ENCODE assay signal across 1 cellular context in the genomic region with DNA sequence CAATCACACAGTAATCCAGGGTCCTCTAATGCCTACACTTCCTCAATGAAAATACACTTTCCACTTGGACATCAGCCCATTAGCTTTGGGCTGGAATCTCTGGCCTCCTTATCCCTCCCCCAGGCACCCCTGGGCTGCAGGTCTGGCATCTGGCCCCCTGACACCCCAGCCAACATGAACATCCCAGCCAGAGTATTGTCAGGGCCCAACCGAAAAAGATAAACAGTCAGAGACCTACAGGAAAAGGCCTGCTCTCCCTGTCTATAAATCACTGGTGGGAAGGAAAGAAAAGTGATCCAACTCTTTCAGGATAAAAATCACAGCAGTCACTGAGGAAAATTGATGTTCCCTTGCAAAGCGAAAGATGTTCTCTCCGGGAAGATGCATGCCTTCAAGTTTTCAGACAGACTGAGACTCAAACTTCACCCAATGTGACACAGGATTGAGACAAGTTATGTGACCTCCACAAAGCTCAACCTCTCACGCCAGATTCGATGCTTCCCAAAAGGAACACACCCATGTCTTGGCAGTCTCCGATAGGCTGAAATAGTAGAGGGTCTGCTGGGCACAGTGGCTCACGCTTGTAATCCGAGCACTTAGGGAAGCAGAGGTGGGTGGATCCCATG.
TF ChIP-seq lines count a peak whose summit lies in the region.

No MANE protein-coding gene starts in this region.

TF ChIP-seq in A549, 52 proteins besides CTCF, POLR2A, EP300 and RAD21 (continued from another document):
- TF ChIP-seq, protein P1, sequence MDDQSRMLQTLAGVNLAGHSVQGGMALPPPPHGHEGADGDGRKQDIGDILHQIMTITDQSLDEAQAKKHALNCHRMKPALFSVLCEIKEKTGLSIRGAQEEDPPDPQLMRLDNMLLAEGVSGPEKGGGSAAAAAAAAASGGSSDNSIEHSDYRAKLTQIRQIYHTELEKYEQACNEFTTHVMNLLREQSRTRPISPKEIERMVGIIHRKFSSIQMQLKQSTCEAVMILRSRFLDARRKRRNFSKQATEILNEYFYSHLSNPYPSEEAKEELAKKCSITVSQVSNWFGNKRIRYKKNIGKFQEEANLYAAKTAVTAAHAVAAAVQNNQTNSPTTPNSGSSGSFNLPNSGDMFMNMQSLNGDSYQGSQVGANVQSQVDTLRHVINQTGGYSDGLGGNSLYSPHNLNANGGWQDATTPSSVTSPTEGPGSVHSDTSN (IDR thresholded peaks at IDR 0.05): no peak
- TF ChIP-seq, protein P2, sequence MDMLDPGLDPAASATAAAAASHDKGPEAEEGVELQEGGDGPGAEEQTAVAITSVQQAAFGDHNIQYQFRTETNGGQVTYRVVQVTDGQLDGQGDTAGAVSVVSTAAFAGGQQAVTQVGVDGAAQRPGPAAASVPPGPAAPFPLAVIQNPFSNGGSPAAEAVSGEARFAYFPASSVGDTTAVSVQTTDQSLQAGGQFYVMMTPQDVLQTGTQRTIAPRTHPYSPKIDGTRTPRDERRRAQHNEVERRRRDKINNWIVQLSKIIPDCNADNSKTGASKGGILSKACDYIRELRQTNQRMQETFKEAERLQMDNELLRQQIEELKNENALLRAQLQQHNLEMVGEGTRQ (IDR thresholded peaks at IDR 0.05): no peak
- TF ChIP-seq NFE2L2 (conservative IDR thresholded peaks at IDR 0.05; ENCODE audit: low read length) (no peak), NPAS2 (CRISPR knock-in tag; IDR thresholded peaks at IDR 0.05; ENCODE audit: borderline replicate concordance) (no peak), CHD2 (IDR thresholded peaks at IDR 0.05; ENCODE audit: low read length, partially characterized antibody) (no peak), BHLHE40 (IDR thresholded peaks at IDR 0.05; ENCODE audit: low read depth, low read length) (no peak)
TF ChIP-seq in A549: peak in this region for 0.
